Comparison of ENCODE assay signal across 21 cellular contexts in genomic region chr7:158728911-158729645, GRCh38. TPM values are rescaled to one million over a fixed set of nuclear protein-coding genes. Genes with fewer than 3 reads are reported as not detected.
DNase-seq lines count a peak whose midpoint lies in the region; ATAC-seq, FAIRE-seq and TF ChIP-seq lines count a peak whose summit lies in the region.
"Had no signal": no experiment of that assay in that cellular context is flagged by ENCODE, and none has a peak within 500 bp of the region (broad histone marks: within the 10 kb centered on the region; RNA-seq: fewer than 3 reads in every experiment).

No MANE protein-coding gene starts in this region.

- TF ChIP-seq POLR2A in HepG2 (IDR thresholded peaks at IDR 0.05; ENCODE audit: insufficient read depth in 1 of 2, low read depth in 2 of 2, low read length in 2 of 2): no peak
- TF ChIP-seq POLR2A in right lobe of liver (IDR thresholded peaks at IDR 0.05): no peak

- TF ChIP-seq RAD21 in HepG2 (CRISPR knock-in tag; IDR thresholded peaks at IDR 0.05): no peak

- H3K27ac ChIP-seq in HepG2 (ENCODE audit: extremely low read length, insufficient read depth, low read length) (no peak overlapping the region), right lobe of liver (no peak overlapping the region)
- H3K27ac ChIP-seq: C4-2B, HL-60, KMS-11, PC-9 had no signal

- no peaks in the 10 kb centered on the region for H3K9me3 ChIP-seq in HepG2 (ENCODE audit: low read length)
- no peaks in the 10 kb centered on the region for H3K9me3 ChIP-seq in right lobe of liver
- H3K9me3 ChIP-seq: Caco-2 had no signal

- in situ Hi-C loops in HepG2 (cut with HindIII; ENCODE audit: extremely low pct_ligation_motif_present, low pct_unique_long_range_greater_than_20kb): no loop called here

- H3K4me3 ChIP-seq in HepG2 (replicated peaks in 1 of 3; ENCODE audit: insufficient read depth in 1 of 3, low read depth in 2 of 3, low read length in 3 of 3) (no peak overlapping the region), right lobe of liver (no peak overlapping the region)
- H3K4me3 ChIP-seq: PC-9 had no signal

- BruUV-seq in HepG2 (replicated peaks; lab: Mats Ljungman, UMichigan): no TSS peak

- H2AFZ ChIP-seq in HepG2 (ENCODE audit: low read length): no peak overlapping the region
- H2AFZ ChIP-seq: PC-9 had no signal

- peak overlapping the region; percentile 58 for H3K27ac Mint-ChIP-seq in activated naive CD8-positive, alpha-beta T cell treated with anti-CD3 and anti-CD28 coated beads, Interleukin-2, amount 10 ng/mL, durations not matched to agents 7 days and 5 days
- no peak overlapping the region for H3K27ac Mint-ChIP-seq in type B pancreatic cell

- no peaks in the 10 kb centered on the region for H3K79me2 ChIP-seq in HepG2 (ENCODE audit: insufficient read depth, low read length)

- no peak for TF ChIP-seq CTCF in HepG2 (CRISPR knock-in tag; IDR thresholded peaks at IDR 0.05)
- TF ChIP-seq CTCF in right lobe of liver (IDR thresholded peaks at IDR 0.05): no peak
- no peak for TF ChIP-seq CTCF in type B pancreatic cell (conservative IDR thresholded peaks at IDR 0.05)

- H3K9me3 Mint-ChIP-seq in activated naive CD8-positive, alpha-beta T cell treated with anti-CD3 and anti-CD28 coated beads, Interleukin-2, amount 10 ng/mL, durations not matched to agents 7 days and 5 days: no peaks in the 10 kb centered on the region
- H3K9me3 Mint-ChIP-seq in type B pancreatic cell: peaks cover 4% of the 10 kb centered on the region

- peaks cover 4% of the 10 kb centered on the region for H3K4me1 Mint-ChIP-seq in activated naive CD8-positive, alpha-beta T cell treated with anti-CD3 and anti-CD28 coated beads, Interleukin-2, amount 10 ng/mL, durations not matched to agents 7 days and 5 days
- H3K4me1 Mint-ChIP-seq in type B pancreatic cell (ENCODE audit: unreplicated experiment): peaks cover 9% of the 10 kb centered on the region

- H3K4me1 ChIP-seq in HepG2 (ENCODE audit: insufficient read depth, low read length) (no peaks in the 10 kb centered on the region), right lobe of liver (no peaks in the 10 kb centered on the region)
- H3K4me1 ChIP-seq: Caco-2 had no signal

- peak; percentile 8 for DNase-seq in NCI-H146 (lab: John Stamatoyannopoulos, UW)
- no peak for DNase-seq in NCI-H146 treated with DMSO at 0.1 percent for 48 hours (lab: John Stamatoyannopoulos, UW; ENCODE audit: unreplicated experiment)
- DNase-seq in HepG2 (ENCODE audit: low spot score): no peak
- DNase-seq in right lobe of liver: no peak
- DNase-seq in activated naive CD8-positive, alpha-beta T cell treated with anti-CD3 and anti-CD28 coated beads, Interleukin-2, amount 10 ng/mL, durations not matched to agents 7 days and 5 days: no peak
- peak; percentile 40 for DNase-seq in type B pancreatic cell (ENCODE audit: extremely low spot score, unreplicated experiment)
- DNase-seq: Caco-2, DMS79 treated with DMSO at 0.1 percent for 48 hours, GOT3, NCI-H1092, NCI-H2081, NCI-H446, NCI-H774, PC-9 had no signal

- peaks cover 10% of the 10 kb centered on the region for H3K36me3 Mint-ChIP-seq in activated naive CD8-positive, alpha-beta T cell treated with anti-CD3 and anti-CD28 coated beads, Interleukin-2, amount 10 ng/mL, durations not matched to agents 7 days and 5 days
- peaks cover 17% of the 10 kb centered on the region for H3K36me3 Mint-ChIP-seq in type B pancreatic cell

- no peak overlapping the region for H3K4me3 Mint-ChIP-seq in activated naive CD8-positive, alpha-beta T cell treated with anti-CD3 and anti-CD28 coated beads, Interleukin-2, amount 10 ng/mL, durations not matched to agents 7 days and 5 days
- no peak overlapping the region for H3K4me3 Mint-ChIP-seq in type B pancreatic cell

- POLR2A ChIA-PET in HepG2 (lab: Yijun Ruan, JAX): interaction anchor here (1.1 kb wide), 1 partner anchor 22 kb away, joined by 3 read pairs; no protein-coding TSS in a partner anchor
- POLR2A ChIA-PET in activated naive CD8-positive, alpha-beta T cell treated with anti-CD3 and anti-CD28 coated beads, Interleukin-2, amount 10 ng/mL, durations not matched to agents 7 days and 5 days (lab: Charles Lee): no interaction called here

- no peak overlapping the region for H3K9ac ChIP-seq in HepG2 (ENCODE audit: insufficient read depth, low read depth, low read length)
- H3K9ac ChIP-seq: KMS-11 had no signal

- no peaks in the 10 kb centered on the region for H3K27me3 Mint-ChIP-seq in activated naive CD8-positive, alpha-beta T cell treated with anti-CD3 and anti-CD28 coated beads, Interleukin-2, amount 10 ng/mL, durations not matched to agents 7 days and 5 days
- H3K27me3 Mint-ChIP-seq in type B pancreatic cell: no peaks in the 10 kb centered on the region

- H3K27me3 ChIP-seq in HepG2 (ENCODE audit: control insufficient read depth in 1 of 2, insufficient read depth in 2 of 2, low read length in 2 of 2): no peaks in the 10 kb centered on the region; a peak in 2 of 5 replicates
- no peaks in the 10 kb centered on the region for H3K27me3 ChIP-seq in right lobe of liver

- no peak for ATAC-seq in HepG2
- ATAC-seq in right lobe of liver: no peak
- ATAC-seq in activated naive CD8-positive, alpha-beta T cell treated with anti-CD3 and anti-CD28 coated beads, Interleukin-2, amount 10 ng/mL, durations not matched to agents 7 days and 5 days (ENCODE audit: low read depth): no peak
- no peak for ATAC-seq in HG02970 (IDR thresholded peaks at IDR 0.05; ENCODE audit: low FRiP score, unreplicated experiment)
- no peak for ATAC-seq in GM18502 (IDR thresholded peaks at IDR 0.05; ENCODE audit: poor library complexity, unreplicated experiment)

- no peaks in the 10 kb centered on the region for H4K20me1 ChIP-seq in HepG2 (ENCODE audit: insufficient read depth, low read length)

- FAIRE-seq in HepG2 (lab: Jason Lieb, UNC): no peak
- FAIRE-seq: G401.6, GM12892 had no signal

- TF ChIP-seq EP300 in HepG2 (IDR thresholded peaks at IDR 0.05; ENCODE audit: low read depth in 2 of 2, low read length in 2 of 2): no peak
- no peak for TF ChIP-seq EP300 in HepG2 (CRISPR knock-in tag; IDR thresholded peaks at IDR 0.05; ENCODE audit: borderline replicate concordance)

- H3K36me3 ChIP-seq in HepG2 (replicated peaks in 1 of 2; ENCODE audit: control insufficient read depth in 1 of 2, insufficient read depth in 2 of 2, low read length in 2 of 2) (peaks cover under 1 to 4% of the 10 kb centered on the region in 2 experiments; a peak in 3 of 5 replicates), right lobe of liver (peaks cover 0 to 1% (median 0%) of the 10 kb centered on the region in 4 donors)

- CTCF ChIA-PET in HepG2 (lab: Yijun Ruan, JAX; ENCODE audit: low intra/inter-chr PET ratio, low total read pairs): no interaction called here

- intact Hi-C loops in HepG2 (cut with micrococcal nuclease; ENCODE audit: unreplicated experiment) (no loop called here), right lobe of liver (cut with DNase I) (no loop called here)

- WGBS in HepG2 (ENCODE audit: low lambda C conversion rate): 95% methylated on average over 16 of the region's 16 CpGs
- WGBS in right lobe of liver (ENCODE audit: insufficient coverage, low coverage, low lambda C conversion rate, missing lambda C conversion rate): 85% methylated on average over 16 of the region's 16 CpGs

- no peak overlapping the region for H3K4me2 ChIP-seq in HepG2 (ENCODE audit: low read depth, low read length)
- H3K4me2 ChIP-seq: KMS-11, PC-9 had no signal

TF ChIP-seq in HepG2, 621 proteins besides CTCF, POLR2A, EP300 and RAD21:
- TF ChIP-seq AGO2 (optimal IDR thresholded peaks at IDR 0.05; ENCODE audit: low read depth, low read length) (peak; percentile 53), ZNF773 (CRISPR knock-in tag; IDR thresholded peaks at IDR 0.05; ENCODE audit: borderline replicate concordance) (no peak)

RNA-seq across cellular contexts. Expression of gene NCAPG2, which starts 24.5 kb away (rescaled TPM):
- total RNA-seq in HepG2 (2016; rRNA removed; fragmentation: Illumina TruSeq; extraction: Trizol) (30.7 and 46.3 TPM in 2 replicates), right lobe of liver (1 to 10 TPM; 2.7 to 4.8 (median 4.2) TPM), type B pancreatic cell (ENCODE audit: low replicate concordance) (23.8 and 46.1 TPM in 2 replicates)
- 4.3 and 4.9 TPM in 2 replicates for total RNA-seq in HepG2 (2016; cell fraction: cytosol; rRNA removed; fragmentation: Illumina TruSeq; extraction: Trizol; ENCODE audit: low read depth)
- 31.3 and 48.9 TPM in 2 replicates for total RNA-seq in HepG2 (2016; cell fraction: insoluble cytoplasmic fraction; rRNA removed; fragmentation: Illumina TruSeq; extraction: Trizol)
- 10.3 and 10.6 TPM in 2 replicates for total RNA-seq in HepG2 (2016; cell fraction: membrane; rRNA removed; fragmentation: Illumina TruSeq; extraction: Trizol)
- total RNA-seq in HepG2 (2016; cell fraction: nucleus; rRNA removed; fragmentation: Illumina TruSeq; extraction: Trizol): 33.8 and 35.6 TPM in 2 replicates
- 10.4 and 15.1 TPM in 2 replicates for polyA plus RNA-seq in HepG2 (2011; rRNA removed)
- polyA plus RNA-seq in HepG2 (2011; cell fraction: cytosol; rRNA removed): 10.6 and 12.1 TPM in 2 replicates
- polyA plus RNA-seq in HepG2 (2011; cell fraction: nucleus; rRNA removed): 14.6 and 15.9 TPM in 2 replicates
- polyA plus RNA-seq in HepG2 (2012): 9.7 and 17.7 TPM in 2 replicates
- 0.87 and 1.1 TPM in 2 replicates for polyA plus RNA-seq in HepG2 (2016; cell fraction: cytosol; fragmentation: Illumina TruSeq; extraction: Trizol; ENCODE audit: low read depth)
- polyA plus RNA-seq in HepG2 (2016; cell fraction: insoluble cytoplasmic fraction; fragmentation: Illumina TruSeq; extraction: Trizol; ENCODE audit: low read depth): 41.4 and 43.6 TPM in 2 replicates
- 3.0 and 3.9 TPM in 2 replicates for polyA plus RNA-seq in HepG2 (2016; cell fraction: membrane; fragmentation: Illumina TruSeq; extraction: Trizol; ENCODE audit: low read depth)
- 40.5 and 41.8 TPM in 2 replicates for polyA plus RNA-seq in HepG2 (2016; cell fraction: nucleus; fragmentation: Illumina TruSeq; extraction: Trizol; ENCODE audit: insufficient read depth, low read depth)
- 50.3 and 124 TPM in 2 replicates for polyA minus RNA-seq in HepG2 (2011; rRNA and poly(A)+ RNA removed; ENCODE audit: low replicate concordance)
- 9.1 and 16.4 TPM in 2 replicates for polyA minus RNA-seq in HepG2 (2011; cell fraction: cytosol; rRNA and poly(A)+ RNA removed)
- 27.6 and 33.7 TPM in 2 replicates for polyA minus RNA-seq in HepG2 (2011; cell fraction: nucleus; rRNA and poly(A)+ RNA removed)
- total RNA-seq in activated naive CD8-positive, alpha-beta T cell treated with anti-CD3 and anti-CD28 coated beads, Interleukin-2, amount 10 ng/mL, durations not matched to agents 7 days and 5 days: 100 to 1,000 TPM; 123 to 126 TPM

Comparison
In these comparisons a context has a peak if more than half of its experiments do, and no peak if none do; other contexts are left out.
1. DNase-seq: peak in NCI-H146 (single experiment) and type B pancreatic cell (single experiment); none in NCI-H146 treated with DMSO at 0.1 percent for 48 hours (single experiment), HepG2 (single experiment), right lobe of liver (0 of 3) and activated naive CD8-positive, alpha-beta T cell treated with anti-CD3 and anti-CD28 coated beads, Interleukin-2, amount 10 ng/mL, durations not matched to agents 7 days and 5 days (single experiment).